In the genomic region with DNA sequence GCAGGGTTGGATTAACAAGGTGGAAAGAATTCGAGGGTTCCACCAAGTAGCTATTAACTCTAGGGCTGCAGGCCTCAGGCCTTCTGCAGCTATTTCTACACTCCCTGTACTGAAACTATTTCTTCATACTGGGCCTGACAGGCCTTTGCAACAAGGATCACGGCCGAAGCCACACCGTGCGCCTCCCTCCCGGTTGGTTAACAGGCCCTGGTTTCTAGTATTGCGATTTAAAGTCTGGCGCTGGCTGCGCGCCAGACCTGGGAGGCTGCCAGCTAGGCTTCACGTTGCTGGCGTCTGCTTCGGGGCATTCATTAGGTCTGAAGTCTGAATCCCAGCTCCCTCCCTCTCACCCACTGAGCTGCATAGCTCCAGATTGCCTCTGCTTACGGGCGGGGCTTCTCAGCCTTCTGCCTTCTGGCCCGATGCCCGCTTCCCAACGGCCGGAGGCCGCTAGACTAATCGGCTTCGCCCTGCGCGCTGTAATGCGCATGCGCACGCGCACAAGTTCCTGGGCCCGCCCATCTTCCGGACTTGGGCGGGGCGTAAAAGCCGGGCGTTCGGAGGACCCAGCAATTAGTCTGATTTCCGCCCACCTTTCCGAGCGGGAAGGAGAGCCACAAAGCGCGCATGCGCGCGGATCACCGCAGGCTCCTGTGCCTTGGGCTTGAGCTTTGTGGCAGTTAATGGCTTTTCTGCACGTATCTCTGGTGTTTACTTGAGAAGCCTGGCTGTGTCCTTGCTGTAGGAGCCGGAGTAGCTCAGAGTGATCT, we compare ENCODE assay signal across 1 cellular context.
TF ChIP-seq lines count a peak whose summit lies in the region.

No MANE protein-coding gene starts in this region.

TF ChIP-seq in K562, 482 proteins besides CTCF, POLR2A, EP300 and RAD21 (continued from another document and continues in another):
- TF ChIP-seq, protein P1, sequence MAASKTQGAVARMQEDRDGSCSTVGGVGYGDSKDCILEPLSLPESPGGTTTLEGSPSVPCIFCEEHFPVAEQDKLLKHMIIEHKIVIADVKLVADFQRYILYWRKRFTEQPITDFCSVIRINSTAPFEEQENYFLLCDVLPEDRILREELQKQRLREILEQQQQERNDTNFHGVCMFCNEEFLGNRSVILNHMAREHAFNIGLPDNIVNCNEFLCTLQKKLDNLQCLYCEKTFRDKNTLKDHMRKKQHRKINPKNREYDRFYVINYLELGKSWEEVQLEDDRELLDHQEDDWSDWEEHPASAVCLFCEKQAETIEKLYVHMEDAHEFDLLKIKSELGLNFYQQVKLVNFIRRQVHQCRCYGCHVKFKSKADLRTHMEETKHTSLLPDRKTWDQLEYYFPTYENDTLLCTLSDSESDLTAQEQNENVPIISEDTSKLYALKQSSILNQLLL (CRISPR knock-in tag; IDR thresholded peaks at IDR 0.05; ENCODE audit: borderline replicate concordance): no peak
- peak; percentile 89 for TF ChIP-seq POLR2B (IDR thresholded peaks at IDR 0.05; ENCODE audit: low read depth, partially characterized antibody)
- peak; percentile 33 for TF ChIP-seq FIP1L1 (IDR thresholded peaks at IDR 0.05; ENCODE audit: low read depth, low read length, poor library complexity, severe bottlenecking)
- TF ChIP-seq POLR3G (IDR thresholded peaks at IDR 0.05; ENCODE audit: extremely low read depth, insufficient read length, insufficient replicate concordance): no peak
- TF ChIP-seq POLR2AphosphoS2 (IDR thresholded peaks at IDR 0.05; ENCODE audit: low read length): peak; percentile 88; the same call in 1 of the 2 replicates
- TF ChIP-seq ZNF589 (CRISPR knock-in tag; IDR thresholded peaks at IDR 0.05; ENCODE audit: low read depth): no peak
- no peak for TF ChIP-seq TCF3 (CRISPR knock-in tag; IDR thresholded peaks at IDR 0.05)
- TF ChIP-seq, protein P2, sequence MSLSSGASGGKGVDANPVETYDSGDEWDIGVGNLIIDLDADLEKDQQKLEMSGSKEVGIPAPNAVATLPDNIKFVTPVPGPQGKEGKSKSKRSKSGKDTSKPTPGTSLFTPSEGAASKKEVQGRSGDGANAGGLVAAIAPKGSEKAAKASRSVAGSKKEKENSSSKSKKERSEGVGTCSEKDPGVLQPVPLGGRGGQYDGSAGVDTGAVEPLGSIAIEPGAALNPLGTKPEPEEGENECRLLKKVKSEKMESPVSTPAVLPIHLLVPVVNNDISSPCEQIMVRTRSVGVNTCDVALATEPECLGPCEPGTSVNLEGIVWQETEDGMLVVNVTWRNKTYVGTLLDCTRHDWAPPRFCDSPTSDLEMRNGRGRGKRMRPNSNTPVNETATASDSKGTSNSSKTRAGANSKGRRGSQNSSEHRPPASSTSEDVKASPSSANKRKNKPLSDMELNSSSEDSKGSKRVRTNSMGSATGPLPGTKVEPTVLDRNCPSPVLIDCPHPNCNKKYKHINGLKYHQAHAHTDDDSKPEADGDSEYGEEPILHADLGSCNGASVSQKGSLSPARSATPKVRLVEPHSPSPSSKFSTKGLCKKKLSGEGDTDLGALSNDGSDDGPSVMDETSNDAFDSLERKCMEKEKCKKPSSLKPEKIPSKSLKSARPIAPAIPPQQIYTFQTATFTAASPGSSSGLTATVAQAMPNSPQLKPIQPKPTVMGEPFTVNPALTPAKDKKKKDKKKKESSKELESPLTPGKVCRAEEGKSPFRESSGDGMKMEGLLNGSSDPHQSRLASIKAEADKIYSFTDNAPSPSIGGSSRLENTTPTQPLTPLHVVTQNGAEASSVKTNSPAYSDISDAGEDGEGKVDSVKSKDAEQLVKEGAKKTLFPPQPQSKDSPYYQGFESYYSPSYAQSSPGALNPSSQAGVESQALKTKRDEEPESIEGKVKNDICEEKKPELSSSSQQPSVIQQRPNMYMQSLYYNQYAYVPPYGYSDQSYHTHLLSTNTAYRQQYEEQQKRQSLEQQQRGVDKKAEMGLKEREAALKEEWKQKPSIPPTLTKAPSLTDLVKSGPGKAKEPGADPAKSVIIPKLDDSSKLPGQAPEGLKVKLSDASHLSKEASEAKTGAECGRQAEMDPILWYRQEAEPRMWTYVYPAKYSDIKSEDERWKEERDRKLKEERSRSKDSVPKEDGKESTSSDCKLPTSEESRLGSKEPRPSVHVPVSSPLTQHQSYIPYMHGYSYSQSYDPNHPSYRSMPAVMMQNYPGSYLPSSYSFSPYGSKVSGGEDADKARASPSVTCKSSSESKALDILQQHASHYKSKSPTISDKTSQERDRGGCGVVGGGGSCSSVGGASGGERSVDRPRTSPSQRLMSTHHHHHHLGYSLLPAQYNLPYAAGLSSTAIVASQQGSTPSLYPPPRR (CRISPR knock-in tag; IDR thresholded peaks at IDR 0.05; ENCODE audit: borderline replicate concordance): 0 out of 2 replicates have a peak, but pooled peaks have one; percentile 50
- peak; percentile 37 for TF ChIP-seq POU5F1 (IDR thresholded peaks at IDR 0.05; ENCODE audit: borderline replicate concordance, low read depth, low read length, partially characterized antibody)
- no peak for TF ChIP-seq FOXA1 (IDR thresholded peaks at IDR 0.05; ENCODE audit: borderline replicate concordance)
- TF ChIP-seq KAT7 (CRISPR knock-in tag; IDR thresholded peaks at IDR 0.05; ENCODE audit: borderline replicate concordance): no peak
- TF ChIP-seq, protein P3, sequence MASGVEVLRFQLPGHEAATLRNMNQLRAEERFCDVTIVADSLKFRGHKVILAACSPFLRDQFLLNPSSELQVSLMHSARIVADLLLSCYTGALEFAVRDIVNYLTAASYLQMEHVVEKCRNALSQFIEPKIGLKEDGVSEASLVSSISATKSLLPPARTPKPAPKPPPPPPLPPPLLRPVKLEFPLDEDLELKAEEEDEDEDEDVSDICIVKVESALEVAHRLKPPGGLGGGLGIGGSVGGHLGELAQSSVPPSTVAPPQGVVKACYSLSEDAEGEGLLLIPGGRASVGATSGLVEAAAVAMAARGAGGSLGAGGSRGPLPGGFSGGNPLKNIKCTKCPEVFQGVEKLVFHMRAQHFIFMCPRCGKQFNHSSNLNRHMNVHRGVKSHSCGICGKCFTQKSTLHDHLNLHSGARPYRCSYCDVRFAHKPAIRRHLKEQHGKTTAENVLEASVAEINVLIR (CRISPR knock-in tag; IDR thresholded peaks at IDR 0.05): no peak
- TF ChIP-seq, protein P4, sequence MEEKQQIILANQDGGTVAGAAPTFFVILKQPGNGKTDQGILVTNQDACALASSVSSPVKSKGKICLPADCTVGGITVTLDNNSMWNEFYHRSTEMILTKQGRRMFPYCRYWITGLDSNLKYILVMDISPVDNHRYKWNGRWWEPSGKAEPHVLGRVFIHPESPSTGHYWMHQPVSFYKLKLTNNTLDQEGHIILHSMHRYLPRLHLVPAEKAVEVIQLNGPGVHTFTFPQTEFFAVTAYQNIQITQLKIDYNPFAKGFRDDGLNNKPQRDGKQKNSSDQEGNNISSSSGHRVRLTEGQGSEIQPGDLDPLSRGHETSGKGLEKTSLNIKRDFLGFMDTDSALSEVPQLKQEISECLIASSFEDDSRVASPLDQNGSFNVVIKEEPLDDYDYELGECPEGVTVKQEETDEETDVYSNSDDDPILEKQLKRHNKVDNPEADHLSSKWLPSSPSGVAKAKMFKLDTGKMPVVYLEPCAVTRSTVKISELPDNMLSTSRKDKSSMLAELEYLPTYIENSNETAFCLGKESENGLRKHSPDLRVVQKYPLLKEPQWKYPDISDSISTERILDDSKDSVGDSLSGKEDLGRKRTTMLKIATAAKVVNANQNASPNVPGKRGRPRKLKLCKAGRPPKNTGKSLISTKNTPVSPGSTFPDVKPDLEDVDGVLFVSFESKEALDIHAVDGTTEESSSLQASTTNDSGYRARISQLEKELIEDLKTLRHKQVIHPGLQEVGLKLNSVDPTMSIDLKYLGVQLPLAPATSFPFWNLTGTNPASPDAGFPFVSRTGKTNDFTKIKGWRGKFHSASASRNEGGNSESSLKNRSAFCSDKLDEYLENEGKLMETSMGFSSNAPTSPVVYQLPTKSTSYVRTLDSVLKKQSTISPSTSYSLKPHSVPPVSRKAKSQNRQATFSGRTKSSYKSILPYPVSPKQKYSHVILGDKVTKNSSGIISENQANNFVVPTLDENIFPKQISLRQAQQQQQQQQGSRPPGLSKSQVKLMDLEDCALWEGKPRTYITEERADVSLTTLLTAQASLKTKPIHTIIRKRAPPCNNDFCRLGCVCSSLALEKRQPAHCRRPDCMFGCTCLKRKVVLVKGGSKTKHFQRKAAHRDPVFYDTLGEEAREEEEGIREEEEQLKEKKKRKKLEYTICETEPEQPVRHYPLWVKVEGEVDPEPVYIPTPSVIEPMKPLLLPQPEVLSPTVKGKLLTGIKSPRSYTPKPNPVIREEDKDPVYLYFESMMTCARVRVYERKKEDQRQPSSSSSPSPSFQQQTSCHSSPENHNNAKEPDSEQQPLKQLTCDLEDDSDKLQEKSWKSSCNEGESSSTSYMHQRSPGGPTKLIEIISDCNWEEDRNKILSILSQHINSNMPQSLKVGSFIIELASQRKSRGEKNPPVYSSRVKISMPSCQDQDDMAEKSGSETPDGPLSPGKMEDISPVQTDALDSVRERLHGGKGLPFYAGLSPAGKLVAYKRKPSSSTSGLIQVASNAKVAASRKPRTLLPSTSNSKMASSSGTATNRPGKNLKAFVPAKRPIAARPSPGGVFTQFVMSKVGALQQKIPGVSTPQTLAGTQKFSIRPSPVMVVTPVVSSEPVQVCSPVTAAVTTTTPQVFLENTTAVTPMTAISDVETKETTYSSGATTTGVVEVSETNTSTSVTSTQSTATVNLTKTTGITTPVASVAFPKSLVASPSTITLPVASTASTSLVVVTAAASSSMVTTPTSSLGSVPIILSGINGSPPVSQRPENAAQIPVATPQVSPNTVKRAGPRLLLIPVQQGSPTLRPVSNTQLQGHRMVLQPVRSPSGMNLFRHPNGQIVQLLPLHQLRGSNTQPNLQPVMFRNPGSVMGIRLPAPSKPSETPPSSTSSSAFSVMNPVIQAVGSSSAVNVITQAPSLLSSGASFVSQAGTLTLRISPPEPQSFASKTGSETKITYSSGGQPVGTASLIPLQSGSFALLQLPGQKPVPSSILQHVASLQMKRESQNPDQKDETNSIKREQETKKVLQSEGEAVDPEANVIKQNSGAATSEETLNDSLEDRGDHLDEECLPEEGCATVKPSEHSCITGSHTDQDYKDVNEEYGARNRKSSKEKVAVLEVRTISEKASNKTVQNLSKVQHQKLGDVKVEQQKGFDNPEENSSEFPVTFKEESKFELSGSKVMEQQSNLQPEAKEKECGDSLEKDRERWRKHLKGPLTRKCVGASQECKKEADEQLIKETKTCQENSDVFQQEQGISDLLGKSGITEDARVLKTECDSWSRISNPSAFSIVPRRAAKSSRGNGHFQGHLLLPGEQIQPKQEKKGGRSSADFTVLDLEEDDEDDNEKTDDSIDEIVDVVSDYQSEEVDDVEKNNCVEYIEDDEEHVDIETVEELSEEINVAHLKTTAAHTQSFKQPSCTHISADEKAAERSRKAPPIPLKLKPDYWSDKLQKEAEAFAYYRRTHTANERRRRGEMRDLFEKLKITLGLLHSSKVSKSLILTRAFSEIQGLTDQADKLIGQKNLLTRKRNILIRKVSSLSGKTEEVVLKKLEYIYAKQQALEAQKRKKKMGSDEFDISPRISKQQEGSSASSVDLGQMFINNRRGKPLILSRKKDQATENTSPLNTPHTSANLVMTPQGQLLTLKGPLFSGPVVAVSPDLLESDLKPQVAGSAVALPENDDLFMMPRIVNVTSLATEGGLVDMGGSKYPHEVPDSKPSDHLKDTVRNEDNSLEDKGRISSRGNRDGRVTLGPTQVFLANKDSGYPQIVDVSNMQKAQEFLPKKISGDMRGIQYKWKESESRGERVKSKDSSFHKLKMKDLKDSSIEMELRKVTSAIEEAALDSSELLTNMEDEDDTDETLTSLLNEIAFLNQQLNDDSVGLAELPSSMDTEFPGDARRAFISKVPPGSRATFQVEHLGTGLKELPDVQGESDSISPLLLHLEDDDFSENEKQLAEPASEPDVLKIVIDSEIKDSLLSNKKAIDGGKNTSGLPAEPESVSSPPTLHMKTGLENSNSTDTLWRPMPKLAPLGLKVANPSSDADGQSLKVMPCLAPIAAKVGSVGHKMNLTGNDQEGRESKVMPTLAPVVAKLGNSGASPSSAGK (IDR thresholded peaks at IDR 0.05): no peak
- TF ChIP-seq ZEB2 (IDR thresholded peaks at IDR 0.05): no peak
- TF ChIP-seq ZBTB1 (CRISPR knock-in tag; IDR thresholded peaks at IDR 0.05; ENCODE audit: borderline replicate concordance, low read depth): no peak
- TF ChIP-seq ZNF165 (CRISPR knock-in tag; IDR thresholded peaks at IDR 0.05; ENCODE audit: borderline replicate concordance): no peak
- TF ChIP-seq, protein P5, sequence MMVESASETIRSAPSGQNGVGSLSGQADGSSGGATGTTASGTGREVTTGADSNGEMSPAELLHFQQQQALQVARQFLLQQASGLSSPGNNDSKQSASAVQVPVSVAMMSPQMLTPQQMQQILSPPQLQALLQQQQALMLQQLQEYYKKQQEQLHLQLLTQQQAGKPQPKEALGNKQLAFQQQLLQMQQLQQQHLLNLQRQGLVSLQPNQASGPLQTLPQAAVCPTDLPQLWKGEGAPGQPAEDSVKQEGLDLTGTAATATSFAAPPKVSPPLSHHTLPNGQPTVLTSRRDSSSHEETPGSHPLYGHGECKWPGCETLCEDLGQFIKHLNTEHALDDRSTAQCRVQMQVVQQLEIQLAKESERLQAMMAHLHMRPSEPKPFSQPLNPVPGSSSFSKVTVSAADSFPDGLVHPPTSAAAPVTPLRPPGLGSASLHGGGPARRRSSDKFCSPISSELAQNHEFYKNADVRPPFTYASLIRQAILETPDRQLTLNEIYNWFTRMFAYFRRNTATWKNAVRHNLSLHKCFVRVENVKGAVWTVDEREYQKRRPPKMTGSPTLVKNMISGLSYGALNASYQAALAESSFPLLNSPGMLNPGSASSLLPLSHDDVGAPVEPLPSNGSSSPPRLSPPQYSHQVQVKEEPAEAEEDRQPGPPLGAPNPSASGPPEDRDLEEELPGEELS (CRISPR knock-in tag; IDR thresholded peaks at IDR 0.05; ENCODE audit: borderline replicate concordance): no peak
- TF ChIP-seq HDAC1 (IDR thresholded peaks at IDR 0.05): peak in 1 of 2 experiments; percentile 34; a peak in 1 of 4 replicates
- no peak for TF ChIP-seq HLTF (IDR thresholded peaks at IDR 0.05)
- no peak for TF ChIP-seq TCFL5 (CRISPR knock-in tag; conservative IDR thresholded peaks at IDR 0.05)
- TF ChIP-seq, protein P6, sequence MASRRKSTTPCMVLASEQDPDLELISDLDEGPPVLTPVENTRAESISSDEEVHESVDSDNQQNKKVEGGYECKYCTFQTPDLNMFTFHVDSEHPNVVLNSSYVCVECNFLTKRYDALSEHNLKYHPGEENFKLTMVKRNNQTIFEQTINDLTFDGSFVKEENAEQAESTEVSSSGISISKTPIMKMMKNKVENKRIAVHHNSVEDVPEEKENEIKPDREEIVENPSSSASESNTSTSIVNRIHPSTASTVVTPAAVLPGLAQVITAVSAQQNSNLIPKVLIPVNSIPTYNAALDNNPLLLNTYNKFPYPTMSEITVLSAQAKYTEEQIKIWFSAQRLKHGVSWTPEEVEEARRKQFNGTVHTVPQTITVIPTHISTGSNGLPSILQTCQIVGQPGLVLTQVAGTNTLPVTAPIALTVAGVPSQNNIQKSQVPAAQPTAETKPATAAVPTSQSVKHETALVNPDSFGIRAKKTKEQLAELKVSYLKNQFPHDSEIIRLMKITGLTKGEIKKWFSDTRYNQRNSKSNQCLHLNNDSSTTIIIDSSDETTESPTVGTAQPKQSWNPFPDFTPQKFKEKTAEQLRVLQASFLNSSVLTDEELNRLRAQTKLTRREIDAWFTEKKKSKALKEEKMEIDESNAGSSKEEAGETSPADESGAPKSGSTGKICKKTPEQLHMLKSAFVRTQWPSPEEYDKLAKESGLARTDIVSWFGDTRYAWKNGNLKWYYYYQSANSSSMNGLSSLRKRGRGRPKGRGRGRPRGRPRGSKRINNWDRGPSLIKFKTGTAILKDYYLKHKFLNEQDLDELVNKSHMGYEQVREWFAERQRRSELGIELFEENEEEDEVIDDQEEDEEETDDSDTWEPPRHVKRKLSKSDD (conservative IDR thresholded peaks at IDR 0.05; ENCODE audit: low read length): no peak
- no peak for TF ChIP-seq ZNF561 (CRISPR knock-in tag; conservative IDR thresholded peaks at IDR 0.05)
- no peak; the same call in 1 of the 2 replicates for TF ChIP-seq CEBPB (tag; IDR thresholded peaks at IDR 0.05)
- peak; percentile 68 for TF ChIP-seq SAP30 (IDR thresholded peaks at IDR 0.05; ENCODE audit: borderline replicate concordance, insufficient read depth, low read depth, low read length, poor library complexity, severe bottlenecking)
- no peak for TF ChIP-seq HDAC8 (tag; IDR thresholded peaks at IDR 0.05)
- TF ChIP-seq POLR2H (tag; IDR thresholded peaks at IDR 0.05; ENCODE audit: low read depth): peak; percentile 76
- no peak for TF ChIP-seq NFXL1 (CRISPR knock-in tag; IDR thresholded peaks at IDR 0.05)
- no peak for TF ChIP-seq RFX7 (CRISPR knock-in tag; IDR thresholded peaks at IDR 0.05)
